8 cellular contexts compared by ENCODE assay signal in genomic region chr2:70248145-70248809, GRCh38. TPM values are rescaled to one million over a fixed set of nuclear protein-coding genes. Genes with fewer than 3 reads are reported as not detected.
A peak's percentile ranks its signal among the peaks of the same experiment; 100 is the strongest.
DNase-seq lines count a peak whose midpoint lies in the region; ATAC-seq and TF ChIP-seq lines count a peak whose summit lies in the region.

Gene TIA1 (minus strand): TSS chr2:70248628. CDS start chr2:70248430, 198 bp downstream.

- POLR2A ChIA-PET in activated CD4-positive, alpha-beta T cell treated with anti-CD3 and anti-CD28 coated beads, Interleukin-2, amount 10 ng/mL, durations not matched to agents 7 days and 5 days (lab: Charles Lee): no interaction called here

- TF ChIP-seq CTCF in left lung (IDR thresholded peaks at IDR 0.05): no peak

- no peaks in the 10 kb centered on the region for H3K9me3 ChIP-seq in BLaER1
- H3K9me3 ChIP-seq in left lung: no peaks in the 10 kb centered on the region

- CTCF ChIA-PET in activated CD4-positive, alpha-beta T cell treated with anti-CD3 and anti-CD28 coated beads, Interleukin-2, amount 10 ng/mL, durations not matched to agents 7 days and 5 days (lab: Charles Lee): no interaction called here

- H4K20me1 ChIP-seq in BLaER1: peaks cover 40% of the 10 kb centered on the region

- H3K27ac Mint-ChIP-seq in activated CD4-positive, alpha-beta T cell treated with anti-CD3 and anti-CD28 coated beads, Interleukin-2, amount 10 ng/mL, durations not matched to agents 7 days and 5 days: peak within 1 kb of the TSS; percentile 96
- H3K27ac Mint-ChIP-seq in dendritic cell treated with granulocyte-macrophage colony-stimulating factor and Interleukin-4, amounts not matched to agents 40 ng/mL and 50 ng/mL, for 4 days: peak within 1 kb of the TSS; percentile 97

- H3K4me3 ChIP-seq in BLaER1: peak within 1 kb of the TSS; percentile 75
- peak within 1 kb of the TSS; percentile 47 to 77 for H3K4me3 ChIP-seq in left lung

- H3K27ac ChIP-seq in BLaER1 (peak within 1 kb of the TSS; percentile 99), left lung (peak within 1 kb of the TSS; percentile 97 to 98)

- peaks cover 35% of the 10 kb centered on the region for H3K4me1 Mint-ChIP-seq in activated CD4-positive, alpha-beta T cell treated with anti-CD3 and anti-CD28 coated beads, Interleukin-2, amount 10 ng/mL, durations not matched to agents 7 days and 5 days
- H3K4me1 Mint-ChIP-seq in dendritic cell treated with granulocyte-macrophage colony-stimulating factor and Interleukin-4, amounts not matched to agents 40 ng/mL and 50 ng/mL, for 4 days (ENCODE audit: low read depth): peaks cover 25% of the 10 kb centered on the region

- intact Hi-C loops in dendritic cell treated with granulocyte-macrophage colony-stimulating factor and Interleukin-4, amounts not matched to agents 40 ng/mL and 50 ng/mL, for 4 days (cut with micrococcal nuclease): loop anchor here (1.0 kb wide), 2 partner anchors 10 to 45 kb away; partner anchors contain the start of genes PCYOX1 and SNRPG
- intact Hi-C loops in left lung (cut with DNase I): no loop called here

- ATAC-seq in GM19328 (IDR thresholded peaks at IDR 0.05; ENCODE audit: unreplicated experiment) (peak; percentile 96), HG03520 (IDR thresholded peaks at IDR 0.05; ENCODE audit: unreplicated experiment) (peak; percentile 95), left lung (peak; percentile 98)

- H3K36me3 ChIP-seq in BLaER1: peaks cover 28% of the 10 kb centered on the region; the same call in 1 of the 2 replicates
- no peaks in the 10 kb centered on the region for H3K36me3 ChIP-seq in left lung

- H3K4me1 ChIP-seq in BLaER1 (peaks cover 37% of the 10 kb centered on the region), left lung (peaks cover 27 to 41% of the 10 kb centered on the region in 2 donors)

- H3K27me3 Mint-ChIP-seq in activated CD4-positive, alpha-beta T cell treated with anti-CD3 and anti-CD28 coated beads, Interleukin-2, amount 10 ng/mL, durations not matched to agents 7 days and 5 days: no peaks in the 10 kb centered on the region
- no peaks in the 10 kb centered on the region for H3K27me3 Mint-ChIP-seq in dendritic cell treated with granulocyte-macrophage colony-stimulating factor and Interleukin-4, amounts not matched to agents 40 ng/mL and 50 ng/mL, for 4 days

- H3K9ac ChIP-seq in BLaER1: peak within 1 kb of the TSS; percentile 99

- H3K27me3 ChIP-seq in BLaER1 (no peaks in the 10 kb centered on the region), left lung (no peaks in the 10 kb centered on the region)

- DNase-seq in NCI-H69 (lab: John Stamatoyannopoulos, UW) (peak; percentile 97), left lung (peak; percentile 99)
- peak; percentile 99 for DNase-seq in activated CD4-positive, alpha-beta T cell treated with anti-CD3 and anti-CD28 coated beads, Interleukin-2, amount 10 ng/mL, durations not matched to agents 7 days and 5 days
- peak; percentile 97 to 98 for DNase-seq in stimulated activated CD4-positive, alpha-beta T cell treated with anti-CD3 and anti-CD28 coated beads, Interleukin-2, amount 100 ng/mL, for 48 hours

- peak within 1 kb of the TSS; percentile 86 for H3K4me3 Mint-ChIP-seq in activated CD4-positive, alpha-beta T cell treated with anti-CD3 and anti-CD28 coated beads, Interleukin-2, amount 10 ng/mL, durations not matched to agents 7 days and 5 days
- H3K4me3 Mint-ChIP-seq in dendritic cell treated with granulocyte-macrophage colony-stimulating factor and Interleukin-4, amounts not matched to agents 40 ng/mL and 50 ng/mL, for 4 days: peak within 1 kb of the TSS; percentile 87

- peaks cover 19% of the 10 kb centered on the region for H3K36me3 Mint-ChIP-seq in activated CD4-positive, alpha-beta T cell treated with anti-CD3 and anti-CD28 coated beads, Interleukin-2, amount 10 ng/mL, durations not matched to agents 7 days and 5 days (ENCODE audit: low read depth)
- H3K36me3 Mint-ChIP-seq in dendritic cell treated with granulocyte-macrophage colony-stimulating factor and Interleukin-4, amounts not matched to agents 40 ng/mL and 50 ng/mL, for 4 days (ENCODE audit: low read depth): peaks cover 22% of the 10 kb centered on the region

- peak within 1 kb of the TSS; percentile 93 for H3K4me2 ChIP-seq in BLaER1

- H3K9me3 Mint-ChIP-seq in activated CD4-positive, alpha-beta T cell treated with anti-CD3 and anti-CD28 coated beads, Interleukin-2, amount 10 ng/mL, durations not matched to agents 7 days and 5 days: no peaks in the 10 kb centered on the region
- H3K9me3 Mint-ChIP-seq in dendritic cell treated with granulocyte-macrophage colony-stimulating factor and Interleukin-4, amounts not matched to agents 40 ng/mL and 50 ng/mL, for 4 days: no peaks in the 10 kb centered on the region

RNA-seq across cellular contexts. Expression of gene TIA1, which starts in this region (rescaled TPM):
- total RNA-seq in activated CD4-positive, alpha-beta T cell treated with anti-CD3 and anti-CD28 coated beads, Interleukin-2, amount 10 ng/mL, durations not matched to agents 7 days and 5 days: 100 to 1,000 TPM; 133 to 146 TPM
- total RNA-seq in left lung: 100 to 1,000 TPM in 1 of 2 donors, 10 to 100 TPM in 1; 92.9 to 120 TPM

Comparison
In these comparisons a context has a peak if more than half of its experiments do, and no peak if none do; other contexts are left out.
1. Peak in every context shown above with its lines: DNase-seq, ATAC-seq, H3K4me3 ChIP-seq and H3K27ac ChIP-seq.